ENCODE assay signal across 16 cellular contexts in the genomic region with DNA sequence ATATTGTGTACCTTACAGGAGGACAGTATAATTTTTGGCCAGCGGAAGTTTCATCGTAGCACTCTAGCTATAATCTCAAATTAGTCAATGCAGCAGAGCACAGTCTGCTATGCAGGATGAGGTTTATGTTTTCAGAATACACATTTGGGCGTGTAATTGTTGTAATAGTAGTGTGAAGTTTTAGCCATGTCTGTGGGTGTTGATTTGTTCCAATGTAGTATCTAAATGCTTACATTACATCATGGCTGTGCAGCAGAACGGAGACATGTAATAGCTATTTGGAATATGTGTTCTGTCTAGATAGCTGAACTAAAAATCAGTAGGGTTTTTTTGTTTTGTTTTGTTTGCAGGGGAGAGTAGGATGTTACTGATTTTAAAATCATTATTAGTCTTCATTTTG.
DNase-seq lines count a peak whose midpoint lies in the region; ATAC-seq, FAIRE-seq and TF ChIP-seq lines count a peak whose summit lies in the region.
"Had no signal": no experiment of that assay in that cellular context is flagged by ENCODE, and none has a peak within 500 bp of the region (broad histone marks: within the 10 kb centered on the region; RNA-seq: fewer than 3 reads in every experiment).

No MANE protein-coding gene starts in this region.

- H2AK5ac ChIP-seq in IMR-90 (ENCODE audit: low read depth, low read length): 0 out of 2 replicates have a peak overlapping the region, but pooled peaks have one; percentile 83

- H2BK120ac ChIP-seq in IMR-90 (ENCODE audit: low read depth, low read length): peak overlapping the region; percentile 96

- H3K4me1 Mint-ChIP-seq in endothelial cell (ENCODE audit: unreplicated experiment): no peaks in the 10 kb centered on the region
- H3K4me1 Mint-ChIP-seq: B cell; central memory CD8-positive, alpha-beta T cell had no signal

- H3K36me3 Mint-ChIP-seq in endothelial cell (ENCODE audit: low read depth, unreplicated experiment): no peaks in the 10 kb centered on the region
- H3K36me3 Mint-ChIP-seq: activated naive CD4-positive, alpha-beta T cell treated with anti-CD3 and anti-CD28 coated beads, Interleukin-2, amount 50 U/mL, for 72 hours had no signal

- H3K9me3 ChIP-seq in IMR-90 (ENCODE audit: control insufficient read depth, insufficient read depth, low read length) (no peaks in the 10 kb centered on the region), pancreas (no peaks in the 10 kb centered on the region)
- H3K9me3 ChIP-seq: psoas muscle had no signal

- H3K18ac ChIP-seq in IMR-90 (ENCODE audit: low read depth, low read length): peak overlapping the region; percentile 63; the same call in 1 of the 2 replicates

- H3K79me1 ChIP-seq in IMR-90 (ENCODE audit: low read depth in 1 of 2, low read length in 2 of 2): no peaks in the 10 kb centered on the region

- no peaks in the 10 kb centered on the region for H3K27me3 Mint-ChIP-seq in endothelial cell (ENCODE audit: unreplicated experiment)
- H3K27me3 Mint-ChIP-seq: B cell had no signal

- peak overlapping the region; percentile 77 for H3K14ac ChIP-seq in IMR-90 (replicated peaks; ENCODE audit: low read depth, low read length)

- POLR2A ChIA-PET in IMR-90 (lab: Charles Lee; ENCODE audit: unreplicated experiment): no interaction called here

- H3K27ac Mint-ChIP-seq in endothelial cell (ENCODE audit: unreplicated experiment): no peak overlapping the region
- H3K27ac Mint-ChIP-seq: activated naive CD4-positive, alpha-beta T cell treated with anti-CD3 and anti-CD28 coated beads, Interleukin-2, amount 50 U/mL, for 72 hours; B cell had no signal

- TF ChIP-seq POLR2A in IMR-90 (IDR thresholded peaks at IDR 0.05; ENCODE audit: low read depth, low read length): no peak

- dilution Hi-C loops in IMR-90 (cut with HindIII; ENCODE audit: low sequenced_read_pairs, unreplicated experiment): no loop called here

- H3K27me3 ChIP-seq in IMR-90 (ENCODE audit: control insufficient read depth, insufficient read depth, low read length) (no peaks in the 10 kb centered on the region), bronchial epithelial cell (ENCODE audit: control insufficient read depth, insufficient read depth, low read length) (no peaks in the 10 kb centered on the region), pancreas (peaks cover 0 to 4% (median 2%) of the 10 kb centered on the region in 4 donors)

- peak; percentile 15 for DNase-seq in NCI-H2227 treated with DMSO at 0.1 percent for 48 hours (lab: John Stamatoyannopoulos, UW)
- no peak for DNase-seq in NCI-H2227 (lab: John Stamatoyannopoulos, UW; ENCODE audit: unreplicated experiment)
- peak; percentile 42 for DNase-seq in IMR-90
- peak; percentile 1 for DNase-seq in bronchial epithelial cell (ENCODE audit: low read depth)
- DNase-seq in pancreas: no peak
- DNase-seq in NCI-H128 (lab: John Stamatoyannopoulos, UW; ENCODE audit: unreplicated experiment): no peak
- no peak for DNase-seq in endothelial cell (ENCODE audit: low spot score)
- DNase-seq in GF-D8 (lab: John Stamatoyannopoulos, UW): no peak
- DNase-seq: NCI-H187, psoas muscle had no signal

- peak overlapping the region; percentile 75 for H3K56ac ChIP-seq in IMR-90 (ENCODE audit: extremely low read depth, insufficient read depth, low read length)

- ATAC-seq in IMR-90 (ENCODE audit: low read depth): peak; percentile 5; the same call in 1 of the 2 replicates
- no peak for ATAC-seq in pancreas
- ATAC-seq: activated CD4-positive, CD25-positive, alpha-beta regulatory T cell treated with anti-CD3 and anti-CD28 coated beads, Interleukin-2, amount 50 U/mL, for 24 hours; activated naive CD4-positive, alpha-beta T cell treated with anti-CD3 and anti-CD28 coated beads, Interleukin-2, amount 50 U/mL, for 72 hours; psoas muscle had no signal

- H3K4ac ChIP-seq in IMR-90 (ENCODE audit: low read depth, low read length): peak overlapping the region; percentile 93; the same call in 1 of the 2 replicates

- no peaks in the 10 kb centered on the region for H3K9me3 Mint-ChIP-seq in endothelial cell (ENCODE audit: unreplicated experiment)
- H3K9me3 Mint-ChIP-seq: central memory CD8-positive, alpha-beta T cell had no signal

- H3K27ac ChIP-seq in IMR-90 (ENCODE audit: insufficient read depth, low read length) (peak overlapping the region; percentile 53; the same call in 1 of the 2 replicates), pancreas (peak overlapping the region in 3 of 4 donors; percentile 58 to 62 (median 60))
- H3K27ac ChIP-seq: KMS-11, psoas muscle had no signal

- H3K4me2 ChIP-seq in IMR-90 (ENCODE audit: low read depth, low read length): peak overlapping the region; percentile 36; the same call in 1 of the 2 replicates
- H3K4me2 ChIP-seq: KMS-11 had no signal

- no peak overlapping the region for H3K9ac ChIP-seq in IMR-90 (ENCODE audit: low read depth, low read length)
- H3K9ac ChIP-seq: KMS-11 had no signal

- peak overlapping the region; percentile 98 for H2BK15ac ChIP-seq in IMR-90 (ENCODE audit: low read depth, low read length)

- no CpG with 5 or more reads among the region's 4 CpGs for WGBS in IMR-90 (ENCODE audit: extremely low coverage in 2 of 2, insufficient read length in 1 of 2), 2 experiments
- WGBS in pancreas, 2 donors: 52 to 67% methylated on average over 4 of the region's 4 CpGs

- peak overlapping the region; percentile 64; the same call in 1 of the 2 replicates for H3K23ac ChIP-seq in IMR-90 (ENCODE audit: low read depth, low read length)

- FAIRE-seq in bronchial epithelial cell (lab: Jason Lieb, UNC) (no peak), pancreas (lab: Jason Lieb, UNC) (no peak)
- FAIRE-seq: endometrium had no signal

- peaks cover 4% of the 10 kb centered on the region; the same call in 1 of the 2 replicates for H3K4me1 ChIP-seq in IMR-90 (ENCODE audit: control insufficient read depth, insufficient read depth, low read length)
- H3K4me1 ChIP-seq in pancreas: no peaks in the 10 kb centered on the region
- H3K4me1 ChIP-seq: psoas muscle had no signal

- CTCF ChIA-PET in IMR-90 (lab: Yijun Ruan, JAX): interaction anchor here (1.5 to 2.1 kb wide), 4 partner anchors 9 to 975 kb away, joined by 3 to 8 read pairs (median 5); no protein-coding TSS in a partner anchor

- H2BK20ac ChIP-seq in IMR-90 (ENCODE audit: low read depth, low read length): peak overlapping the region; percentile 97

- peak overlapping the region; percentile 19; the same call in 1 of the 2 replicates for H4K5ac ChIP-seq in IMR-90 (ENCODE audit: low read depth, low read length)

- no peak for TF ChIP-seq RAD21 in IMR-90 (IDR thresholded peaks at IDR 0.05; ENCODE audit: low read length)

- H4K8ac ChIP-seq in IMR-90 (ENCODE audit: low read depth in 2 of 2, low read length in 2 of 2): peak overlapping the region; percentile 83 to 87

- H3K36me3 ChIP-seq in IMR-90 (ENCODE audit: control insufficient read depth, insufficient read depth, low read length) (no peaks in the 10 kb centered on the region), bronchial epithelial cell (ENCODE audit: control insufficient read depth, insufficient read depth, low read length) (no peaks in the 10 kb centered on the region), pancreas (no peaks in the 10 kb centered on the region)

- no peak overlapping the region for H2AFZ ChIP-seq in IMR-90 (replicated peaks; ENCODE audit: low read length, poor library complexity)

- H3K4me3 ChIP-seq in IMR-90 (ENCODE audit: insufficient read depth, low read depth, low read length) (no peak overlapping the region), bronchial epithelial cell (ENCODE audit: low read depth, low read length) (no peak overlapping the region), pancreas (no peak overlapping the region)
- H3K4me3 ChIP-seq: psoas muscle had no signal

- in situ Hi-C loops in IMR-90 (cut with MboI; ENCODE audit: low sequenced_read_pairs): no loop called here

- H4K20me1 ChIP-seq in IMR-90 (ENCODE audit: insufficient read depth, low read length): peaks cover 3% of the 10 kb centered on the region; the same call in 1 of the 2 replicates

- BruUV-seq in IMR-90 (replicated peaks; lab: Mats Ljungman, UMichigan): no TSS peak

- H2BK5ac ChIP-seq in IMR-90 (ENCODE audit: low read depth, low read length, poor library complexity, severe bottlenecking): peak overlapping the region; percentile 94

- no peak overlapping the region for H3K4me3 Mint-ChIP-seq in endothelial cell (ENCODE audit: unreplicated experiment)
- H3K4me3 Mint-ChIP-seq: B cell; central memory CD8-positive, alpha-beta T cell had no signal

- H3K9me1 ChIP-seq in IMR-90 (ENCODE audit: insufficient read depth, low read length): peaks cover 4% of the 10 kb centered on the region

- peak overlapping the region; percentile 91 for H4K91ac ChIP-seq in IMR-90 (ENCODE audit: insufficient read depth, low read depth, low read length)

- no peak for TF ChIP-seq CTCF in IMR-90 (conservative IDR thresholded peaks at IDR 0.05; ENCODE audit: low read depth, low read length)
- TF ChIP-seq CTCF in bronchial epithelial cell (IDR thresholded peaks at IDR 0.05; ENCODE audit: insufficient read depth, low read length, severe bottlenecking): no peak
- TF ChIP-seq CTCF in pancreas (IDR thresholded peaks at IDR 0.05): no peak
- no peak for TF ChIP-seq CTCF in endothelial cell (IDR thresholded peaks at IDR 0.05; ENCODE audit: unreplicated experiment)

- no peak overlapping the region for H2AK9ac ChIP-seq in IMR-90 (replicated peaks; ENCODE audit: low read depth, low read length, poor library complexity)

- intact Hi-C loops in IMR-90 (cut with micrococcal nuclease) (loop anchor here (1.0 to 10.0 kb wide), 4 partner anchors 33 to 1242 kb away; a partner anchor contains a TSS), pancreas (cut with DNase I) (no loop called here)

TF ChIP-seq in IMR-90, 13 proteins besides CTCF, POLR2A, EP300 and RAD21:
- TF ChIP-seq MAFK (IDR thresholded peaks at IDR 0.05; ENCODE audit: low read depth, low read length) (no peak), RFX5 (IDR thresholded peaks at IDR 0.05; ENCODE audit: low read depth, low read length) (no peak), CEBPB (IDR thresholded peaks at IDR 0.05; ENCODE audit: low read depth, low read length) (peak; percentile 33; the same call in 1 of the 2 replicates), MXI1 (IDR thresholded peaks at IDR 0.05; ENCODE audit: borderline replicate concordance, low read depth, low read length) (no peak)
TF ChIP-seq in IMR-90: peak in this region for 1.

Comparison
In these comparisons a context has a peak if more than half of its experiments do, and no peak if none do; other contexts are left out.
1. DNase-seq: peak in NCI-H2227 treated with DMSO at 0.1 percent for 48 hours (single experiment), IMR-90 (single experiment) and bronchial epithelial cell (single experiment); none in NCI-H2227 (single experiment), pancreas (0 of 6), NCI-H128 (single experiment), endothelial cell (single experiment) and GF-D8 (single experiment).